In genomic region chr5:150000261-150000989, GRCh38 we compare ENCODE assay signal across 8 cellular contexts. TPM values are rescaled to one million over a fixed set of nuclear protein-coding genes. Genes with fewer than 3 reads are reported as not detected.
DNase-seq lines count a peak whose midpoint lies in the region; ATAC-seq, FAIRE-seq and TF ChIP-seq lines count a peak whose summit lies in the region.

Gene HMGXB3 (plus strand): TSS chr5:150000739. CDS start chr5:150004853, 4,114 bp downstream.
Gene TIGD6 (minus strand): TSS chr5:150000654. CDS start chr5:149996348, 4,306 bp downstream.

- H3K9me3 ChIP-seq in adrenal gland (replicated peaks in 1 of 3) = no peaks in the 10 kb centered on the region
- no peaks in the 10 kb centered on the region for H3K9me3 ChIP-seq in upper lobe of right lung

- peak in 1 of 6 experiments; percentile 13 for TF ChIP-seq CTCF in adrenal gland (IDR thresholded peaks at IDR 0.05)
- no peak for TF ChIP-seq CTCF in upper lobe of right lung (IDR thresholded peaks at IDR 0.05)

- intact Hi-C loops in adrenal gland (cut with DNase I) (no loop called here), left cardiac atrium (cut with DNase I) (no loop called here), posterior vena cava (cut with DNase I) (no loop called here), upper lobe of right lung (cut with DNase I) (no loop called here)

- FAIRE-seq in GM12892 (lab: Jason Lieb, UNC) = peak; percentile 97

- peak within 1 kb of the TSS; percentile 52 to 94 (median 72) for H3K4me3 ChIP-seq in adrenal gland
- peak within 1 kb of the TSS; percentile 84 for H3K4me3 ChIP-seq in upper lobe of right lung

- peak; percentile 87 for ATAC-seq in HG02840 (IDR thresholded peaks at IDR 0.05; ENCODE audit: low FRiP score, unreplicated experiment)
- peak; percentile 96 to 97 for ATAC-seq in left cardiac atrium
- peak; percentile 95 for ATAC-seq in upper lobe of right lung

- H3K27ac ChIP-seq in adrenal gland = peak within 1 kb of the TSS; percentile 82 to 99 (median 91)
- H3K27ac ChIP-seq in upper lobe of right lung = peak within 1 kb of the TSS; percentile 94

- no peaks in the 10 kb centered on the region for H3K27me3 ChIP-seq in adrenal gland
- H3K27me3 ChIP-seq in upper lobe of right lung = no peaks in the 10 kb centered on the region

- H3K36me3 ChIP-seq in adrenal gland (replicated peaks in 1 of 2) = peaks cover 0 to 16% of the 10 kb centered on the region in 2 donors
- peaks cover 21% of the 10 kb centered on the region for H3K36me3 ChIP-seq in upper lobe of right lung

- H3K4me1 ChIP-seq in adrenal gland (replicated peaks in 1 of 2) (peaks cover 20 to 36% of the 10 kb centered on the region in 2 donors), upper lobe of right lung (peaks cover 28% of the 10 kb centered on the region)

- DNase-seq in GM12892 (ENCODE audit: insufficient read length) = peak; percentile 87
- DNase-seq in NCI-H1436 (lab: John Stamatoyannopoulos, UW) = peak; percentile 88
- DNase-seq in SW480 (ENCODE audit: low spot score) = peak; percentile 99
- DNase-seq in adrenal gland = peak; percentile 92 to 97 (median 95)
- DNase-seq in left cardiac atrium = peak; percentile 96
- DNase-seq in posterior vena cava (ENCODE audit: low spot score) = peak; percentile 98
- DNase-seq in upper lobe of right lung = peak; percentile 97

- peak; percentile 94 for TF ChIP-seq POLR2A in GM12892 (IDR thresholded peaks at IDR 0.05; ENCODE audit: low read depth, low read length)
- peak; percentile 87 to 95 for TF ChIP-seq POLR2A in adrenal gland (IDR thresholded peaks at IDR 0.05)

- 0% methylated on average over 13 to 72 of the region's 72 CpGs for WGBS in adrenal gland, 4 donors

RNA-seq across cellular contexts. Expression of gene HMGXB3, which starts in this region (rescaled TPM):
- polyA plus RNA-seq in GM12892 (2012; ENCODE audit: missing spikeins) = 24.1 TPM
- total RNA-seq in adrenal gland = 10 to 100 TPM; 29.6 to 53.1 (median 36.1) TPM
- polyA plus RNA-seq in adrenal gland = 10 to 100 TPM; 22.8 to 56.5 (median 48.9) TPM
- 10 to 100 TPM; 14.1 to 22.1 TPM for total RNA-seq in left cardiac atrium
- 10 to 100 TPM; 23.7 to 24.2 TPM for total RNA-seq in posterior vena cava
- total RNA-seq in upper lobe of right lung = 33.7 TPM

RNA-seq across cellular contexts. Expression of gene TIGD6, which starts in this region (rescaled TPM):
- polyA plus RNA-seq in GM12892 (2012; ENCODE audit: missing spikeins) = 2.6 TPM
- total RNA-seq in adrenal gland = 1 to 10 TPM; 5.4 to 9.4 (median 7.6) TPM
- polyA plus RNA-seq in adrenal gland = 10 to 100 TPM in 1 of 3 donors, 1 to 10 TPM in 2; 7.4 to 10.5 (median 8.5) TPM
- 1 to 10 TPM; 3.3 to 4.1 TPM for total RNA-seq in left cardiac atrium
- total RNA-seq in posterior vena cava = 1 to 10 TPM; 3.8 to 4.7 TPM
- total RNA-seq in upper lobe of right lung = 4.0 TPM

Comparison
In these comparisons a context has a peak if more than half of its experiments do, and no peak if none do; other contexts are left out.
1. Peak in every context shown above with its lines: DNase-seq, ATAC-seq, H3K4me3 ChIP-seq and H3K27ac ChIP-seq.